ENCODE assay signal across 9 cellular contexts in genomic region chr1:237834048-237834447, GRCh38. TPM values are rescaled to one million over a fixed set of nuclear protein-coding genes. Genes with fewer than 3 reads are reported as not detected.
"Had no signal": no experiment of that assay in that cellular context is flagged by ENCODE, and none has a peak within 500 bp of the region (broad histone marks: within the 10 kb centered on the region; RNA-seq: fewer than 3 reads in every experiment).

No MANE protein-coding gene starts in this region.

- H3K27ac ChIP-seq: HL-60 had no signal

- H3K4me1 Mint-ChIP-seq: IgD-negative memory B cell had no signal

- H3K9me3 Mint-ChIP-seq: H9 had no signal

- H3K36me3 Mint-ChIP-seq: IgD-negative memory B cell had no signal

- H3K27me3 Mint-ChIP-seq: IgD-negative memory B cell had no signal

- DNase-seq: GOT3, H9, HCEC 1CT, KBM-7 had no signal

- FAIRE-seq: H54, HepG2 had no signal

- H3K4me3 Mint-ChIP-seq: H9, IgD-negative memory B cell had no signal

- H3K27ac Mint-ChIP-seq: IgD-negative memory B cell had no signal

- ATAC-seq: HepG2 had no signal

RNA-seq across cellular contexts. Expression of gene ZP4, which starts 56.7 kb away (rescaled TPM):
- total RNA-seq: H9, HepG2, HT1080 had no signal
- polyA plus RNA-seq: HepG2, IgD-negative memory B cell had no signal
